Comparison of ENCODE assay signal across 17 cellular contexts in genomic region chr17:32498362-32498761, GRCh38. TPM values are rescaled to one million over a fixed set of nuclear protein-coding genes. Genes with fewer than 3 reads are reported as not detected.
DNase-seq lines count a peak whose midpoint lies in the region; ATAC-seq, FAIRE-seq and TF ChIP-seq lines count a peak whose summit lies in the region.
"Had no signal": no experiment of that assay in that cellular context is flagged by ENCODE, and none has a peak within 500 bp of the region (broad histone marks: within the 10 kb centered on the region; RNA-seq: fewer than 3 reads in every experiment).

No MANE protein-coding gene starts in this region.

- BruUV-seq in A673 (replicated peaks; lab: Mats Ljungman, UMichigan): no TSS peak

- peak; percentile 38 for DNase-seq in COLO668 (lab: John Stamatoyannopoulos, UW; ENCODE audit: unreplicated experiment)
- DNase-seq in NCI-H510A treated with DMSO at 0.1 percent for 48 hours (lab: John Stamatoyannopoulos, UW): peak; percentile 85
- peak; percentile 74 for DNase-seq in iPS-NIHi11 (ENCODE audit: low spot score)
- DNase-seq in GM12892 (ENCODE audit: insufficient read length): no peak
- no peak for DNase-seq in immature natural killer cell
- DNase-seq in A673 (ENCODE audit: low spot score): no peak
- DNase-seq: AML-193, amygdala, foreskin melanocyte, NCI-H446 treated with DMSO at 0.1 percent for 48 hours had no signal

- H3K4me1 Mint-ChIP-seq in immature natural killer cell: peaks cover 29 to 35% of the 10 kb centered on the region in 2 donors

- no peak for TF ChIP-seq POLR2A in GM12892 (IDR thresholded peaks at IDR 0.05; ENCODE audit: low read depth, low read length)

- peaks cover 0 to 4% (median 0%) of the 10 kb centered on the region in 3 donors for H3K36me3 Mint-ChIP-seq in immature natural killer cell

- H3K27me3 Mint-ChIP-seq in immature natural killer cell (ENCODE audit: low read depth in 3 of 3): peaks cover 0 to 5% (median 3%) of the 10 kb centered on the region in 3 donors
- H3K27me3 Mint-ChIP-seq: activated T-helper 17 cell treated with anti-CD3 and anti-CD28 coated beads, Interleukin-2, amount 50 U/mL, for 72 hours had no signal

- intact Hi-C loops in A673 (cut with micrococcal nuclease; ENCODE audit: unreplicated experiment): no loop called here

- H3K9me3 ChIP-seq in HEK293 (ENCODE audit: control insufficient read depth, insufficient read depth, low read depth, low read length) (no peaks in the 10 kb centered on the region), A673 (ENCODE audit: low read depth, low read length, poor library complexity, severe bottlenecking) (no peaks in the 10 kb centered on the region)
- H3K9me3 ChIP-seq: suprapubic skin had no signal

- POLR2A ChIA-PET in HEK293 (lab: Yijun Ruan, JAX) (interaction anchor here (1.0 kb wide), 1 partner anchor 12 kb away, joined by 3 read pairs; the partner anchor contains the start of gene CDK5R1), A673 (lab: Charles Lee; ENCODE audit: low non-redundant PET) (no interaction called here)

- H3K4me1 ChIP-seq in HEK293 (ENCODE audit: control insufficient read depth, insufficient read depth, low read length): peaks cover 5% of the 10 kb centered on the region; the same call in 1 of the 2 replicates
- H3K4me1 ChIP-seq in A673 (ENCODE audit: insufficient read depth, low read length, poor library complexity, severe bottlenecking): peaks cover 10% of the 10 kb centered on the region
- H3K4me1 ChIP-seq: suprapubic skin had no signal

- FAIRE-seq in GM12892 (lab: Jason Lieb, UNC): no peak

- CTCF ChIA-PET in HEK293 (lab: Yijun Ruan, JAX): interaction anchor here (0.6 to 1.7 kb wide), 5 partner anchors 10 to 161 kb away, joined by 3 to 8 read pairs (median 3); partner anchors contain the start of gene CDK5R1
- CTCF ChIA-PET in A673 (lab: Charles Lee): no interaction called here

- H3K36me3 ChIP-seq in HEK293 (ENCODE audit: control insufficient read depth in 2 of 2, insufficient read depth in 1 of 2, low read length in 2 of 2): no peaks in the 10 kb centered on the region
- H3K36me3 ChIP-seq in A673 (ENCODE audit: insufficient read depth, low read length, poor library complexity, severe bottlenecking): no peaks in the 10 kb centered on the region
- H3K36me3 ChIP-seq: suprapubic skin had no signal

- H3K4me3 ChIP-seq in HEK293 (ENCODE audit: low read depth, low read length) (no peak overlapping the region), A673 (ENCODE audit: low read depth, low read length, poor library complexity, severe bottlenecking) (no peak overlapping the region)
- H3K4me3 ChIP-seq: lung, PC-9, suprapubic skin had no signal

- no peak overlapping the region for H3K4me3 Mint-ChIP-seq in immature natural killer cell
- H3K4me3 Mint-ChIP-seq: activated T-helper 17 cell treated with anti-CD3 and anti-CD28 coated beads, Interleukin-2, amount 50 U/mL, for 72 hours; neural crest cell had no signal

- H3K27ac ChIP-seq in HEK293 (ENCODE audit: extremely low read depth, low read depth, low read length): no peak overlapping the region
- H3K27ac ChIP-seq in A673 (ENCODE audit: low read depth, low read length, poor library complexity, severe bottlenecking): no peak overlapping the region
- H3K27ac ChIP-seq: PC-9, suprapubic skin had no signal

- ATAC-seq in HG03521 (IDR thresholded peaks at IDR 0.05; ENCODE audit: unreplicated experiment): no peak
- ATAC-seq: activated T-helper 17 cell treated with anti-CD3 and anti-CD28 coated beads, Interleukin-2, amount 50 U/mL, for 72 hours had no signal

- H3K27ac Mint-ChIP-seq in immature natural killer cell: peak overlapping the region in 1 of 6 donors; percentile 4
- H3K27ac Mint-ChIP-seq: activated T-helper 17 cell treated with anti-CD3 and anti-CD28 coated beads, Interleukin-2, amount 50 U/mL, for 72 hours had no signal

- TF ChIP-seq CTCF in HEK293 (tag by site-specific recombination; IDR thresholded peaks at IDR 0.05) (no peak), A673 (conservative IDR thresholded peaks at IDR 0.05; ENCODE audit: low read depth, low read length) (no peak)

- H3K9me3 Mint-ChIP-seq in immature natural killer cell: no peaks in the 10 kb centered on the region
- H3K9me3 Mint-ChIP-seq: activated T-helper 17 cell treated with anti-CD3 and anti-CD28 coated beads, Interleukin-2, amount 50 U/mL, for 72 hours; neural crest cell had no signal

- H3K27me3 ChIP-seq in A673 (replicated peaks; ENCODE audit: insufficient read depth, low read depth, low read length, poor library complexity): no peaks in the 10 kb centered on the region
- H3K27me3 ChIP-seq: suprapubic skin had no signal

TF ChIP-seq in HEK293, 187 proteins besides CTCF, POLR2A, EP300 and RAD21 (continues in another document):
- no peak for TF ChIP-seq ZNF175 (tag by site-specific recombination; IDR thresholded peaks at IDR 0.05)
- TF ChIP-seq REPIN1 (tag by site-specific recombination; IDR thresholded peaks at IDR 0.05; ENCODE audit: low read depth): no peak
- no peak for TF ChIP-seq ZNF214 (tag by site-specific recombination; IDR thresholded peaks at IDR 0.05; ENCODE audit: borderline replicate concordance)
- TF ChIP-seq IKZF3 (tag by site-specific recombination; IDR thresholded peaks at IDR 0.05): peak; percentile 48; the same call in 1 of the 2 replicates
- TF ChIP-seq ZNF626 (tag by site-specific recombination; IDR thresholded peaks at IDR 0.05): no peak
- no peak for TF ChIP-seq ZNF76 (tag by site-specific recombination; IDR thresholded peaks at IDR 0.05; ENCODE audit: borderline replicate concordance, low read depth)
- TF ChIP-seq ZNF248 (tag by site-specific recombination; IDR thresholded peaks at IDR 0.05): no peak
- peak; percentile 80 for TF ChIP-seq ZNF600 (tag by site-specific recombination; IDR thresholded peaks at IDR 0.05)
- TF ChIP-seq ZIC2 (tag by site-specific recombination; IDR thresholded peaks at IDR 0.05): peak; percentile 44; the same call in 1 of the 2 replicates
- TF ChIP-seq GLI2 (tag by site-specific recombination; IDR thresholded peaks at IDR 0.05; ENCODE audit: borderline replicate concordance, low read depth): no peak
- no peak for TF ChIP-seq ZNF121 (tag by site-specific recombination; IDR thresholded peaks at IDR 0.05)
- no peak for TF ChIP-seq ZFP41 (tag by site-specific recombination; IDR thresholded peaks at IDR 0.05; ENCODE audit: borderline replicate concordance)
- TF ChIP-seq BCL6B (tag by site-specific recombination; IDR thresholded peaks at IDR 0.05): peak; percentile 41; the same call in 1 of the 2 replicates
- no peak for TF ChIP-seq ZNF701 (tag by site-specific recombination; IDR thresholded peaks at IDR 0.05)
- no peak for TF ChIP-seq ZNF837 (tag by site-specific recombination; IDR thresholded peaks at IDR 0.05)
- peak; percentile 56; the same call in 1 of the 2 replicates for TF ChIP-seq ZNF394 (tag by site-specific recombination; IDR thresholded peaks at IDR 0.05; ENCODE audit: borderline replicate concordance)
- no peak for TF ChIP-seq ZNF324 (tag by site-specific recombination; IDR thresholded peaks at IDR 0.05)
- TF ChIP-seq ZBTB17 (tag by site-specific recombination; IDR thresholded peaks at IDR 0.05): peak; percentile 53; the same call in 1 of the 2 replicates
- peak; percentile 50 for TF ChIP-seq ZNF341 (tag by site-specific recombination; IDR thresholded peaks at IDR 0.05; ENCODE audit: low read depth)
- TF ChIP-seq PRDM10 (tag by site-specific recombination; IDR thresholded peaks at IDR 0.05): no peak
- TF ChIP-seq KLF16 (tag by site-specific recombination; IDR thresholded peaks at IDR 0.05): no peak
- TF ChIP-seq ZNF433 (tag by site-specific recombination; IDR thresholded peaks at IDR 0.05; ENCODE audit: low read depth): no peak

RNA-seq across cellular contexts. Expression of gene CDK5R1, which starts 11.6 kb away (rescaled TPM):
- polyA plus RNA-seq in GM12892 (2012; ENCODE audit: missing spikeins): 26.1 TPM
- 1 to 10 TPM in 2 of 3 donors, under 1 TPM in 1; 0.37 to 5.8 (median 2.3) TPM for polyA plus RNA-seq in immature natural killer cell
- total RNA-seq in A673 (2021): 3.9 and 5.1 TPM in 2 replicates

RNA-seq across cellular contexts. Expression of gene PSMD11, which starts 54.1 kb away (rescaled TPM):
- polyA plus RNA-seq in GM12892 (2012; ENCODE audit: missing spikeins): 93.5 TPM
- polyA plus RNA-seq in immature natural killer cell: 100 to 1,000 TPM in 1 of 3 donors, 10 to 100 TPM in 2; 82.1 to 136 (median 96.4) TPM
- total RNA-seq in A673 (2021): 195 and 213 TPM in 2 replicates

Comparison
In these comparisons a context has a peak if more than half of its experiments do, and no peak if none do; other contexts are left out.
1. DNase-seq: peak in COLO668 (single experiment), NCI-H510A treated with DMSO at 0.1 percent for 48 hours (single experiment) and iPS-NIHi11 (single experiment); none in GM12892 (single experiment), immature natural killer cell (0 of 3) and A673 (single experiment).